In genomic region chr7:44396931-44397525, GRCh38 we compare ENCODE assay signal across 19 cellular contexts.
A peak's percentile ranks its signal among the peaks of the same experiment; 100 is the strongest.
DNase-seq lines count a peak whose midpoint lies in the region; ATAC-seq and TF ChIP-seq lines count a peak whose summit lies in the region.
"Had no signal": no experiment of that assay in that cellular context is flagged by ENCODE, and none has a peak within 500 bp of the region (broad histone marks: within the 10 kb centered on the region; RNA-seq: fewer than 3 reads in every experiment).

No MANE protein-coding gene starts in this region.

- TF ChIP-seq CTCF in ascending aorta (IDR thresholded peaks at IDR 0.05), result no peak

- no peak for ATAC-seq in GM19395 (IDR thresholded peaks at IDR 0.05; ENCODE audit: unreplicated experiment)
- ATAC-seq: activated CD8-positive, alpha-beta T cell treated with anti-CD3 and anti-CD28 coated beads for 36 hours; heart right ventricle; left lobe of liver; right cardiac atrium had no signal

- no peaks in the 10 kb centered on the region for H3K4me1 ChIP-seq in ascending aorta

- DNase-seq in DMS53 (lab: John Stamatoyannopoulos, UW) (peak; percentile 39), DMS53 treated with DMSO at 0.1 percent for 48 hours (lab: John Stamatoyannopoulos, UW; ENCODE audit: unreplicated experiment) (no peak), SHP77 (lab: John Stamatoyannopoulos, UW) (peak; percentile 80 to 85), fibroblast of gingiva (ENCODE audit: low read depth) (peak; percentile 16), pons (ENCODE audit: low spot score) (peak; percentile 42), ascending aorta (ENCODE audit: low spot score in 2 of 2) (no peak), MG63 (no peak)
- DNase-seq: activated CD8-positive, alpha-beta T cell treated with anti-CD3 and anti-CD28 coated beads for 36 hours; activated effector memory CD4-positive, alpha-beta T cell treated with anti-CD3 and anti-CD28 coated beads, Interleukin-2, amount 50 U/mL, for 16 hours; brain microvascular endothelial cell; heart right ventricle; Karpas-422; NCI-H1930; right cardiac atrium; stimulated activated CD4-positive, alpha-beta T cell treated with anti-CD3 and anti-CD28 coated beads, Interleukin-2, amount 100 ng/mL, for 48 hours; upper lobe of left lung had no signal

- H3K9me3 ChIP-seq in ascending aorta, result no peaks in the 10 kb centered on the region
- no peaks in the 10 kb centered on the region for H3K9me3 ChIP-seq in MG63
- H3K9me3 ChIP-seq: heart right ventricle, upper lobe of left lung had no signal

- H3K27me3 ChIP-seq in ascending aorta (no peaks in the 10 kb centered on the region), MG63 (no peaks in the 10 kb centered on the region)
- H3K27me3 ChIP-seq: brain microvascular endothelial cell, heart right ventricle, upper lobe of left lung had no signal

- no peak overlapping the region for H3K27ac ChIP-seq in ascending aorta
- H3K27ac ChIP-seq: 22Rv1, brain microvascular endothelial cell, heart right ventricle, upper lobe of left lung had no signal

- no peak overlapping the region for H3K4me3 ChIP-seq in ascending aorta
- H3K4me3 ChIP-seq in MG63, result no peak overlapping the region
- H3K4me3 ChIP-seq: heart right ventricle, upper lobe of left lung had no signal

- H3K36me3 ChIP-seq in ascending aorta (peaks cover 10 to 34% of the 10 kb centered on the region in 2 donors), MG63 (peaks cover 17% of the 10 kb centered on the region)

- intact Hi-C loops in ascending aorta (cut with DNase I), result no loop called here

Comparison
In these comparisons a context has a peak if more than half of its experiments do, and no peak if none do; other contexts are left out.
1. DNase-seq: peak in DMS53 (single experiment), SHP77 (2 of 2), fibroblast of gingiva (single experiment) and pons (single experiment); none in DMS53 treated with DMSO at 0.1 percent for 48 hours (single experiment), ascending aorta (0 of 2) and MG63 (single experiment).